In the genomic region with DNA sequence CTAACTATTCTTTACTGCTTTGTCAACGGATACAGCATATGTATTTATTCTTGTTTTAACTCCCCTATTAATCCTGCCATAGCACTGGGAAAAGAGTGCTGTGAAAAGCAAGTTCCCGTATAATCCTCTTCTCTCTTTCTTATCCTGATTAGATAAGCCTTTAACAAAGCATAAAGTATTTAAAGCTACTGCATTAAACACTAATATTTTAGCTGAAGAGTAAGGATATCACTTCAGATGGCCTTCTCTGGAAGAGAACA, we compare ENCODE assay signal across 28 cellular contexts.
"Had no signal": no experiment of that assay in that cellular context is flagged by ENCODE, and none has a peak within 500 bp of the region (broad histone marks: within the 10 kb centered on the region; RNA-seq: fewer than 3 reads in every experiment).

No MANE protein-coding gene starts in this region.

- H3K9me3 Mint-ChIP-seq: effector memory CD8-positive, alpha-beta T cell; nephron progenitor cell; WTC11 had no signal

- H3K79me2 ChIP-seq: parathyroid adenoma had no signal

- H3K4me3 ChIP-seq: body of pancreas, cardiac muscle cell, gastrocnemius medialis, left lung, lower lobe of right lung, mucosa of descending colon, psoas muscle, right atrium auricular region, testis, transverse colon had no signal

- H3K36me3 Mint-ChIP-seq: activated naive CD8-positive, alpha-beta T cell; WTC11 had no signal

- H3K36me3 ChIP-seq: cardiac muscle cell, gastrocnemius medialis, left lung, lower lobe of right lung, right atrium auricular region, transverse colon had no signal

- H3K9me3 ChIP-seq: body of pancreas, gastrocnemius medialis, left lung, lower lobe of right lung, mucosa of descending colon, psoas muscle, right atrium auricular region, testis, transverse colon had no signal

- H3K9ac ChIP-seq: parathyroid adenoma had no signal

- H3K4me1 ChIP-seq: body of pancreas, gastrocnemius medialis, left lung, lower lobe of right lung, parathyroid adenoma, psoas muscle, right atrium auricular region, transverse colon had no signal

- H3K27ac ChIP-seq: body of pancreas, cardiac muscle cell, coronary artery, gastrocnemius medialis, left lung, lower lobe of right lung, parathyroid adenoma, psoas muscle, right atrium auricular region, testis, transverse colon had no signal

- ATAC-seq: body of pancreas; effector memory CD8-positive, alpha-beta T cell; gastrocnemius medialis; left lung; lower lobe of right lung; mucosa of descending colon; psoas muscle; stimulated activated naive CD8-positive, alpha-beta T cell treated with anti-CD3 and anti-CD28 coated beads, Interleukin-15, Interleukin-2, amounts not matched to agents 100 U/mL and 50 U/mL, for 24 hours; WTC11 had no signal

- H3K27me3 ChIP-seq: body of pancreas, cardiac muscle cell, dorsolateral prefrontal cortex, gastrocnemius medialis, left lung, right atrium auricular region, testis, transverse colon had no signal

- DNase-seq: activated CD4-positive, alpha-beta T cell treated with anti-CD3 and anti-CD28 coated beads for 1 hour; activated effector memory CD4-positive, alpha-beta T cell treated with Interleukin-2 at 50 U/mL for 16 hours; activated naive CD4-positive, alpha-beta T cell treated with Interleukin-2 at 50 U/mL for 16 hours; activated T-cell treated with anti-CD3 and anti-CD28 coated beads for 4 hours; anterior cingulate cortex; body of pancreas; cerebellar nuclear complex; dorsolateral prefrontal cortex; effector memory CD8-positive, alpha-beta T cell; erythroblast; gastrocnemius medialis; glutamatergic neuron; left lung; lower lobe of right lung; mucosa of descending colon; nephron progenitor cell; nucleus accumbens; psoas muscle; stimulated activated CD4-positive, alpha-beta T cell treated with anti-CD3 and anti-CD28 coated beads, Interleukin-2, amount 100 ng/mL, for 48 hours; stimulated activated naive CD8-positive, alpha-beta T cell treated with anti-CD3 and anti-CD28 coated beads, Interleukin-15, Interleukin-2, amounts not matched to agents 100 U/mL and 50 U/mL, for 24 hours; testis; transverse colon had no signal

- H3K27ac Mint-ChIP-seq: activated naive CD8-positive, alpha-beta T cell; effector memory CD8-positive, alpha-beta T cell; nephron progenitor cell; WTC11 had no signal

- H3K4me3 Mint-ChIP-seq: activated naive CD8-positive, alpha-beta T cell; effector memory CD8-positive, alpha-beta T cell; nephron progenitor cell; WTC11 had no signal

- H2AFZ ChIP-seq: parathyroid adenoma had no signal
